In the genomic region with DNA sequence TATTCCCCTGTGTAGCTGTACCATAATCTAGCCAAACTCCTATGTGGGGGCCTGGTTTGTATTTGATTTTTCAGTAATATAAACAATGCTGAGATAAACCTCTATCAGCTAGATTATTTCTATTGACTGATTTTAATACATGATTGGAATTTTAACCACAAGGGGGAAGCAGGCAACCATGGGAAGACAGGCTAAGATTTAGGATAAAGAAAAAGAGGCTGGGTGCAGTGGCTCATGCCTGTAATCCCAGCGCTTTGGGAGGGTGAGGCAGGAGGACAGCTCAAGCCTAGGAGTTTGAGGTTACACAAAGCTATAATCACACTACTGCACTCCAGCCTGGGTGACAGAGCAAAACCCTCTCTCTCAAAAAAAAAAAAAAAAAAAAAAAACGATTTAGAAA, we compare ENCODE assay signal across 8 cellular contexts. TPM values are rescaled to one million over a fixed set of nuclear protein-coding genes. Genes with fewer than 3 reads are reported as not detected.
DNase-seq lines count a peak whose midpoint lies in the region; ATAC-seq, FAIRE-seq and TF ChIP-seq lines count a peak whose summit lies in the region.

No MANE protein-coding gene starts in this region.

- TF ChIP-seq POLR2A in A549 (IDR thresholded peaks at IDR 0.05; ENCODE audit: low read length) (no peak), GM12892 (IDR thresholded peaks at IDR 0.05; ENCODE audit: low read depth, low read length) (no peak)

- no peaks in the 10 kb centered on the region for H3K9me3 ChIP-seq in A549
- no peaks in the 10 kb centered on the region for H3K9me3 ChIP-seq in HEK293 (ENCODE audit: control insufficient read depth, insufficient read depth, low read depth, low read length)
- H3K9me3 ChIP-seq in astrocyte (ENCODE audit: insufficient read depth, low read depth, low read length), result no peaks in the 10 kb centered on the region

- peaks cover 13% of the 10 kb centered on the region for H3K27me3 Mint-ChIP-seq in astrocyte (ENCODE audit: low read depth, unreplicated experiment)

- H3K36me3 ChIP-seq in HEK293 (ENCODE audit: control insufficient read depth in 2 of 2, insufficient read depth in 1 of 2, low read length in 2 of 2) (no peaks in the 10 kb centered on the region), astrocyte (ENCODE audit: insufficient read depth, low read length) (no peaks in the 10 kb centered on the region)

- FAIRE-seq in A549 (lab: Jason Lieb, UNC) (no peak), astrocyte (lab: Jason Lieb, UNC) (no peak), GM12892 (lab: Jason Lieb, UNC) (no peak)

- H3K27me3 ChIP-seq in astrocyte (ENCODE audit: insufficient read depth, low read length), result no peaks in the 10 kb centered on the region

- H3K27ac ChIP-seq in A549 (no peak overlapping the region), HEK293 (ENCODE audit: extremely low read depth, low read depth, low read length) (no peak overlapping the region), astrocyte (ENCODE audit: low read depth, low read length) (no peak overlapping the region)

- peak; percentile 71 to 85 for TF ChIP-seq RAD21 in A549 (conservative IDR thresholded peaks at IDR 0.05 in 1 of 2, IDR thresholded peaks at IDR 0.05 in 1 of 2)

- H4K20me1 ChIP-seq in astrocyte (ENCODE audit: insufficient read depth, low read length), result no peaks in the 10 kb centered on the region

- H3K4me2 ChIP-seq in A549, result no peak overlapping the region
- no peak overlapping the region for H3K4me2 ChIP-seq in astrocyte (ENCODE audit: low read length)

- H3K9me3 Mint-ChIP-seq in astrocyte (ENCODE audit: unreplicated experiment), result no peaks in the 10 kb centered on the region

- no peak overlapping the region for H3K27ac Mint-ChIP-seq in astrocyte (ENCODE audit: unreplicated experiment)

- TF ChIP-seq CTCF in A549 (IDR thresholded peaks at IDR 0.05) (peak; percentile 56), HEK293 (tag by site-specific recombination; IDR thresholded peaks at IDR 0.05) (no peak), astrocyte (IDR thresholded peaks at IDR 0.05; ENCODE audit: insufficient read depth, low read depth, low read length) (peak; percentile 36)

- no peak overlapping the region for H3K9ac ChIP-seq in astrocyte (ENCODE audit: low read length)

- H3K4me1 ChIP-seq in A549 (no peaks in the 10 kb centered on the region), HEK293 (ENCODE audit: control insufficient read depth, insufficient read depth, low read length) (no peaks in the 10 kb centered on the region), astrocyte (ENCODE audit: insufficient read depth, low read length) (no peaks in the 10 kb centered on the region)

- peak; percentile 24 to 33 for DNase-seq in A549 (ENCODE audit: low read depth in 1 of 2, low spot score in 1 of 2)
- peak; percentile 13 for DNase-seq in astrocyte (ENCODE audit: low read depth)
- DNase-seq in kidney tubule cell (ENCODE audit: low spot score), result peak; percentile 64
- DNase-seq in GM12892 (ENCODE audit: insufficient read length), result no peak
- no peak for DNase-seq in stimulated activated naive CD8-positive, alpha-beta T cell treated with anti-CD3 and anti-CD28 coated beads, Interleukin-15, Interleukin-2, amounts not matched to agents 100 U/mL and 50 U/mL, for 24 hours

- POLR2A ChIA-PET in A549 (lab: Yijun Ruan, JAX) (interaction anchor here (0.6 kb wide), 1 partner anchor 162 kb away, joined by 4 read pairs; no protein-coding TSS in a partner anchor), HEK293 (lab: Yijun Ruan, JAX) (interaction anchor here (0.6 to 1.0 kb wide), 4 partner anchors 42 to 162 kb away, joined by 3 to 5 read pairs (median 3); no protein-coding TSS in a partner anchor)

- no peak overlapping the region for H3K4me3 ChIP-seq in A549
- no peak overlapping the region for H3K4me3 ChIP-seq in HEK293 (ENCODE audit: low read depth, low read length)
- no peak overlapping the region for H3K4me3 ChIP-seq in astrocyte (ENCODE audit: insufficient read depth, low read depth, low read length)

- no peaks in the 10 kb centered on the region for H3K4me1 Mint-ChIP-seq in astrocyte (ENCODE audit: low read depth, unreplicated experiment)

- no peaks in the 10 kb centered on the region for H3K36me3 Mint-ChIP-seq in astrocyte (ENCODE audit: low read depth, unreplicated experiment)

- no peak overlapping the region for H3K4me3 Mint-ChIP-seq in astrocyte (ENCODE audit: unreplicated experiment)

- ATAC-seq in A549 (peak; percentile 46 to 71; a peak in 3 of 6 replicates), GM18907 (IDR thresholded peaks at IDR 0.05; ENCODE audit: unreplicated experiment) (no peak), HG03097 (IDR thresholded peaks at IDR 0.05; ENCODE audit: low FRiP score, unreplicated experiment) (no peak)
- ATAC-seq in stimulated activated naive CD8-positive, alpha-beta T cell treated with anti-CD3 and anti-CD28 coated beads, Interleukin-15, Interleukin-2, amounts not matched to agents 100 U/mL and 50 U/mL, for 24 hours, result no peak

- CTCF ChIA-PET in A549 (lab: Yijun Ruan, JAX) (interaction anchor here (0.6 to 4.7 kb wide), 29 partner anchors 8 to 404 kb away, joined by 3 to 59 read pairs (median 4); no protein-coding TSS in a partner anchor), HEK293 (lab: Yijun Ruan, JAX) (interaction anchor here (0.6 to 3.2 kb wide), 17 partner anchors 11 to 382 kb away, joined by 3 to 38 read pairs (median 4); a partner anchor contains a TSS)

- H2AFZ ChIP-seq in astrocyte (ENCODE audit: low read depth, low read length), result no peak overlapping the region

- no peaks in the 10 kb centered on the region for H3K79me2 ChIP-seq in astrocyte (ENCODE audit: insufficient read depth, low read length)

- TF ChIP-seq EP300 in A549 (IDR thresholded peaks at IDR 0.05), result no peak

- WGBS in A549 (ENCODE audit: missing lambda C conversion rate), result 13% methylated on average over 2 of the region's 2 CpGs

TF ChIP-seq in A549, 52 proteins besides CTCF, POLR2A, EP300 and RAD21:
- no peak for TF ChIP-seq FOSL2 (IDR thresholded peaks at IDR 0.05)
- no peak for TF ChIP-seq FOSL2 (CRISPR knock-in tag; IDR thresholded peaks at IDR 0.05)
- no peak for TF ChIP-seq ZC3H11A (IDR thresholded peaks at IDR 0.05)
- peak; percentile 53; the same call in 2 of the 3 replicates for TF ChIP-seq SMC3 (IDR thresholded peaks at IDR 0.05)
- no peak for TF ChIP-seq NPAS2 (CRISPR knock-in tag; IDR thresholded peaks at IDR 0.05; ENCODE audit: borderline replicate concordance)
- no peak for TF ChIP-seq HOXB5 (CRISPR knock-in tag; IDR thresholded peaks at IDR 0.05)

TF ChIP-seq in HEK293, 187 proteins besides CTCF, POLR2A, EP300 and RAD21:
- TF ChIP-seq ZNF654 (tag by site-specific recombination; IDR thresholded peaks at IDR 0.05; ENCODE audit: low read depth), result peak; percentile 55
- TF ChIP-seq, protein P1, sequence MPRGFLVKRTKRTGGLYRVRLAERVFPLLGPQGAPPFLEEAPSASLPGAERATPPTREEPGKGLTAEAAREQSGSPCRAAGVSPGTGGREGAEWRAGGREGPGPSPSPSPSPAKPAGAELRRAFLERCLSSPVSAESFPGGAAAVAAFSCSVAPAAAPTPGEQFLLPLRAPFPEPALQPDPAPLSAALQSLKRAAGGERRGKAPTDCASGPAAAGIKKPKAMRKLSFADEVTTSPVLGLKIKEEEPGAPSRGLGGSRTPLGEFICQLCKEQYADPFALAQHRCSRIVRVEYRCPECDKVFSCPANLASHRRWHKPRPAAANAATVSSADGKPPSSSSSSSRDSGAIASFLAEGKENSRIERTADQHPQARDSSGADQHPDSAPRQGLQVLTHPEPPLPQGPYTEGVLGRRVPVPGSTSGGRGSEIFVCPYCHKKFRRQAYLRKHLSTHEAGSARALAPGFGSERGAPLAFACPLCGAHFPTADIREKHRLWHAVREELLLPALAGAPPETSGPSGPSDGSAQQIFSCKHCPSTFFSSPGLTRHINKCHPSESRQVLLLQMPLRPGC (tag by site-specific recombination; IDR thresholded peaks at IDR 0.05), result no peak
TF ChIP-seq in HEK293: peak in this region for 1.

RNA-seq across cellular contexts. Expression of a gene that starts 18.1 kb away (rescaled TPM):
- polyA plus RNA-seq in A549 (2011; rRNA removed) (26.4 and 34.8 TPM in 2 replicates), A549 (2017; fragmentation: RNase III; extraction: RNeasy Plus Mini Kit Qiagen cat#74134 plus additional on column Dnase treatment) (13.6 to 16.8 TPM (median 16.2 TPM) in 3 replicates)
- 22.2 and 24.6 TPM in 2 replicates for polyA plus RNA-seq in A549 (2012; cell fraction: cytosol; rRNA removed)
- 9.0 and 10.4 TPM in 2 replicates for polyA plus RNA-seq in A549 (2012; cell fraction: nucleus; rRNA removed)
- polyA minus RNA-seq in A549 (2011; rRNA and poly(A)+ RNA removed), result 29.1 and 40.9 TPM in 2 replicates
- 12.2 and 15.6 TPM in 2 replicates for total RNA-seq in astrocyte
- polyA plus RNA-seq in GM12892 (2012; ENCODE audit: missing spikeins), result 2.2 TPM

Comparison
In these comparisons a context has a peak if more than half of its experiments do, and no peak if none do; other contexts are left out.
1. ATAC-seq: peak in A549 (2 of 2); none in GM18907 (single experiment), stimulated activated naive CD8-positive, alpha-beta T cell treated with anti-CD3 and anti-CD28 coated beads, Interleukin-15, Interleukin-2, amounts not matched to agents 100 U/mL and 50 U/mL, for 24 hours (single experiment) and HG03097 (single experiment).
2. DNase-seq: peak in A549 (2 of 2), astrocyte (single experiment) and kidney tubule cell (single experiment); none in GM12892 (single experiment) and stimulated activated naive CD8-positive, alpha-beta T cell treated with anti-CD3 and anti-CD28 coated beads, Interleukin-15, Interleukin-2, amounts not matched to agents 100 U/mL and 50 U/mL, for 24 hours (single experiment).